19 cellular contexts compared by ENCODE assay signal in the genomic region with DNA sequence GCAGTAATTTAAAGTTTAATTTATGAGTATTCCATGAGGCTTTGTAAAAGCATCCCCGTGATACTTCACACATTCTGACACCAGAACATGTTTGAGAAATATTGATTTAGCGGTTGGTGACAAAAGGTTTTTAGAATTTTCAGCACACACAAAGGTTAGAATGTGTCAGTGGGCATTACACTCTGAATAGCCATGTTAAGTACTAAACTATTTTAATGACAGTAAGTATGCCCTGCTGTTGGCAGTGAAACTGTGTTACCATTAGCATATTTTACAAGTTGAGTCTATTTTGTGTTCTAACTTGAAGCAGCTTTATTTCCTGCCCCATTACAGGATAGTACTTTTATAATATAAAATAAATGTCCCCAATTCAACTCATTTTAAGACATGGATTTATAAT.
"Had no signal": no experiment of that assay in that cellular context is flagged by ENCODE, and none has a peak within 500 bp of the region (broad histone marks: within the 10 kb centered on the region; RNA-seq: fewer than 3 reads in every experiment).

No MANE protein-coding gene starts in this region.

- DNase-seq: effector CD8-positive, alpha-beta T cell; endodermal cell; foreskin fibroblast; gastrocnemius medialis; heart left ventricle; kidney; left cardiac atrium; left lung; naive thymus-derived CD8-positive, alpha-beta T cell; nephron progenitor cell; nucleus accumbens; posterior cingulate gyrus; psoas muscle; stimulated activated CD4-positive, alpha-beta T cell treated with anti-CD3 and anti-CD28 coated beads, Interleukin-12 subunit alpha, Interleukin-12 subunit beta, amount 100 ng/mL, for 4 hours; stimulated activated CD4-positive, alpha-beta T cell treated with anti-CD3 and anti-CD28 coated beads, Interleukin-1b, Interleukin-23, amount 100 ng/mL, for 48 hours; stimulated activated CD4-positive, alpha-beta T cell treated with anti-CD3 and anti-CD28 coated beads, Interleukin-4, amount 100 ng/mL, for 1 hour; stimulated activated naive CD4-positive, alpha-beta T cell treated with Interleukin-2 at 50 U/mL for 16 hours; stomach; tibial artery had no signal
